In the genomic region with DNA sequence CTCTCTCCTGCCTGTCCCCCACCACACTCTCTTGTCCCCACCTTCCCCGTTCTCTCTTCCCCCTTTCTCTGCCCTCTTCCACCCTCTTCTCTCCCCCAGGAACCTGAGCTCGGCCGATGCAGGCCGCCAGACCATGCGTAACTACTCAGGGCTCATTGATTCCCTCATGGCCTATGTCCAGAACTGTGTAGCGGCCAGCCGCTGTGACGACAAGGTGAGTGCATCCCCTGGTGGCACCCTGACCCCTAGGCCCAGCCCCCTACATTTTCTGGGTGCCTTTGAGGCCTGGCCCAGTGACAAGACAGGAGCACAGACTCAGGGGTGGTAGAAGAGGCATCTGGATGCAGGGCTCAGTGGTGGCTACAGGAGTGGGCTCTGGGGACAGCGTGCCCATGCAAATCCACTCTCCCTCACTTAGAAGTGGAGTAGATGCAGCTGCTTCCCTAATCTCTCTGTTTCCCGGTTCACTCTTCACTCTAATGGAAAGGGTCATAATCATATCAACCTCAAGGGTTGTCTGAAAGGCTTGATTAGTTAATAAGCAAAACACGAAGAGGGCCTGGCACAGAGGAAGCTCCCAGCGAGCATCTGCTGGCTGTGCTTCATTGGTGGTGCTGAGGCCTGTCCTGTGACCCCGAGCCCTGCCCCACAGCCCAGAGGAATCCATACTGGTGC, we compare ENCODE assay signal across 19 cellular contexts. TPM values are rescaled to one million over a fixed set of nuclear protein-coding genes. Genes with fewer than 3 reads are reported as not detected.
"Had no signal": no experiment of that assay in that cellular context is flagged by ENCODE, and none has a peak within 500 bp of the region (broad histone marks: within the 10 kb centered on the region; RNA-seq: fewer than 3 reads in every experiment).

No MANE protein-coding gene starts in this region.

- DNase-seq: activated CD4-positive, alpha-beta T cell treated with anti-CD3 and anti-CD28 coated beads, Interleukin-2, amount 50 U/mL, for 48 hours; activated CD4-positive, CD25-positive, alpha-beta regulatory T cell treated with anti-CD3 and anti-CD28 coated beads, Interleukin-2, amount 50 U/mL, for 72 hours; activated CD8-positive, alpha-beta memory T cell treated with anti-CD3 and anti-CD28 coated beads, Interleukin-2, amount 10 ng/mL, durations not matched to agents 7 days and 5 days; activated effector memory CD4-positive, alpha-beta T cell treated with Interleukin-2 at 50 U/mL for 16 hours; activated T-cell treated with anti-CD3 and anti-CD28 coated beads, Interleukin-2, amount 50 U/mL, for 24 hours; amniotic stem cell; dermis blood vessel endothelial cell; erythroblast; naive thymus-derived CD4-positive, alpha-beta T cell; psoas muscle; stimulated activated CD4-positive, alpha-beta T cell treated with anti-CD3 and anti-CD28 coated beads, Interleukin-2, amount 100 ng/mL, for 48 hours; stimulated activated CD8-positive, alpha-beta memory T cell treated with anti-CD3 and anti-CD28 coated beads, Interleukin-4, amount 100 ng/mL, for 48 hours; stimulated activated naive CD8-positive, alpha-beta T cell treated with anti-CD3 and anti-CD28 coated beads, Interleukin-15, Interleukin-2, amounts not matched to agents 100 U/mL and 50 U/mL, for 24 hours had no signal

- H3K4me1 ChIP-seq: psoas muscle had no signal

- H3K4me1 Mint-ChIP-seq: activated CD8-positive, alpha-beta memory T cell treated with anti-CD3 and anti-CD28 coated beads, Interleukin-2, amount 10 ng/mL, durations not matched to agents 7 days and 5 days; naive thymus-derived CD4-positive, alpha-beta T cell had no signal

- H3K4me3 Mint-ChIP-seq: activated CD8-positive, alpha-beta memory T cell treated with anti-CD3 and anti-CD28 coated beads, Interleukin-2, amount 10 ng/mL, durations not matched to agents 7 days and 5 days; activated T-cell treated with anti-CD3 and anti-CD28 coated beads, Interleukin-2, amount 50 U/mL, for 24 hours; brain; naive thymus-derived CD4-positive, alpha-beta T cell; T-helper 2 cell treated with Interferon-gamma antibody and Interleukin-4, amounts not matched to agents 5 μg/mL and 100 μg/mL, for 36 hours had no signal

- H3K4me3 ChIP-seq: hepatocyte, psoas muscle had no signal

- ATAC-seq: activated CD8-positive, alpha-beta memory T cell treated with anti-CD3 and anti-CD28 coated beads, Interleukin-2, amount 10 ng/mL, durations not matched to agents 7 days and 5 days; activated naive CD4-positive, alpha-beta T cell treated with anti-CD3 and anti-CD28 coated beads, Interleukin-2, amount 50 U/mL, for 72 hours; naive thymus-derived CD4-positive, alpha-beta T cell; psoas muscle; stimulated activated naive CD8-positive, alpha-beta T cell treated with anti-CD3 and anti-CD28 coated beads, Interleukin-15, Interleukin-2, amounts not matched to agents 100 U/mL and 50 U/mL, for 24 hours had no signal

- H3K27me3 ChIP-seq: hepatocyte had no signal

- H3K36me3 Mint-ChIP-seq: activated CD8-positive, alpha-beta memory T cell treated with anti-CD3 and anti-CD28 coated beads, Interleukin-2, amount 10 ng/mL, durations not matched to agents 7 days and 5 days; activated naive CD4-positive, alpha-beta T cell treated with anti-CD3 and anti-CD28 coated beads, Interleukin-2, amount 50 U/mL, for 72 hours; brain; naive thymus-derived CD4-positive, alpha-beta T cell had no signal

- H3K27ac ChIP-seq: hepatocyte, psoas muscle had no signal

- H3K9me3 Mint-ChIP-seq: activated naive CD4-positive, alpha-beta T cell treated with anti-CD3 and anti-CD28 coated beads, Interleukin-2, amount 50 U/mL, for 72 hours; activated T-cell treated with anti-CD3 and anti-CD28 coated beads, Interleukin-2, amount 50 U/mL, for 24 hours; T-helper 2 cell treated with Interferon-gamma antibody and Interleukin-4, amounts not matched to agents 5 μg/mL and 100 μg/mL, for 36 hours had no signal

- H3K9me3 ChIP-seq: psoas muscle had no signal

- H3K27ac Mint-ChIP-seq: activated CD8-positive, alpha-beta memory T cell treated with anti-CD3 and anti-CD28 coated beads, Interleukin-2, amount 10 ng/mL, durations not matched to agents 7 days and 5 days; activated naive CD4-positive, alpha-beta T cell treated with anti-CD3 and anti-CD28 coated beads, Interleukin-2, amount 50 U/mL, for 72 hours; activated T-cell treated with anti-CD3 and anti-CD28 coated beads, Interleukin-2, amount 50 U/mL, for 24 hours; brain; naive thymus-derived CD4-positive, alpha-beta T cell; T-helper 2 cell treated with Interferon-gamma antibody and Interleukin-4, amounts not matched to agents 5 μg/mL and 100 μg/mL, for 36 hours had no signal

RNA-seq across cellular contexts. Expression of gene PKP1, which starts 37.0 kb away (rescaled TPM):
- total RNA-seq: activated CD8-positive, alpha-beta memory T cell treated with anti-CD3 and anti-CD28 coated beads, Interleukin-2, amount 10 ng/mL, durations not matched to agents 7 days and 5 days; activated naive CD4-positive, alpha-beta T cell treated with anti-CD3 and anti-CD28 coated beads, Interleukin-2, amount 50 U/mL, for 72 hours; lung microvascular endothelial cell; mononuclear cell; naive thymus-derived CD4-positive, alpha-beta T cell had no signal
- polyA plus RNA-seq: naive thymus-derived CD4-positive, alpha-beta T cell had no signal

RNA-seq across cellular contexts. Expression of gene TNNT2, which starts 57.2 kb away (rescaled TPM):
- total RNA-seq: activated CD8-positive, alpha-beta memory T cell treated with anti-CD3 and anti-CD28 coated beads, Interleukin-2, amount 10 ng/mL, durations not matched to agents 7 days and 5 days; activated naive CD4-positive, alpha-beta T cell treated with anti-CD3 and anti-CD28 coated beads, Interleukin-2, amount 50 U/mL, for 72 hours; dermis blood vessel endothelial cell; lung microvascular endothelial cell; naive thymus-derived CD4-positive, alpha-beta T cell had no signal
- polyA plus RNA-seq: naive thymus-derived CD4-positive, alpha-beta T cell had no signal
